Comparison of ENCODE assay signal across 15 cellular contexts in genomic region chr1:198583209-198583802, GRCh38. TPM values are rescaled to one million over a fixed set of nuclear protein-coding genes. Genes with fewer than 3 reads are reported as not detected.
DNase-seq lines count a peak whose midpoint lies in the region; ATAC-seq, FAIRE-seq and TF ChIP-seq lines count a peak whose summit lies in the region.
"Not testable (repeated sequence)": the region's sequence is repeated elsewhere in the genome, so short reads cannot be mapped to it uniquely, and the experiment has no call there.
"Had no signal": no experiment of that assay in that cellular context is flagged by ENCODE, and none has a peak within 500 bp of the region (broad histone marks: within the 10 kb centered on the region; RNA-seq: fewer than 3 reads in every experiment).

No MANE protein-coding gene starts in this region.

- H3K27me3 ChIP-seq in Karpas-422 (ENCODE audit: low read length); bronchial epithelial cell (ENCODE audit: control insufficient read depth, insufficient read depth, low read length); neural progenitor cell: not testable (repeated sequence)

- H3K27ac ChIP-seq in Karpas-422 (ENCODE audit: low read length); neural progenitor cell: not testable (repeated sequence)

- H3K4me3 Mint-ChIP-seq in WTC11, neural progenitor cell: not testable (repeated sequence)

- H2AFZ ChIP-seq in Karpas-422 (ENCODE audit: low read length): 0 out of 2 replicates have a peak overlapping the region, but pooled peaks have one; percentile 30
- not testable (repeated sequence) for H2AFZ ChIP-seq in neural progenitor cell (replicated peaks)

- H4K20me1 ChIP-seq in Karpas-422 (ENCODE audit: insufficient read depth, low read depth, low read length); neural progenitor cell (ENCODE audit: low read depth): not testable (repeated sequence)

- not testable (repeated sequence) for H3K4me2 ChIP-seq in Karpas-422 (ENCODE audit: low read depth, low read length, poor library complexity, severe bottlenecking); neural progenitor cell

- not testable (repeated sequence) for H3K36me3 ChIP-seq in Karpas-422 (ENCODE audit: insufficient read depth, low read length); bronchial epithelial cell (ENCODE audit: control insufficient read depth, insufficient read depth, low read length); neural progenitor cell

- not testable (repeated sequence) for H3K4me1 Mint-ChIP-seq in WTC11, neural progenitor cell

- H3K9ac ChIP-seq in Karpas-422 (ENCODE audit: low read length); neural progenitor cell: not testable (repeated sequence)

- not testable (repeated sequence) for H3F3A ChIP-seq in neural progenitor cell (ENCODE audit: low read depth)

- peaks cover 39% of the 10 kb centered on the region for H3K9me3 Mint-ChIP-seq in WTC11
- H3K9me3 Mint-ChIP-seq in neural progenitor cell: peaks cover 24% of the 10 kb centered on the region

- H3K4me3 ChIP-seq in Karpas-422 (ENCODE audit: low read length); bronchial epithelial cell (ENCODE audit: low read depth, low read length); epithelial cell of esophagus (ENCODE audit: low read length); neural progenitor cell: not testable (repeated sequence)

- DNase-seq in D721Med (ENCODE audit: insufficient read length, low spot score); Karpas-422; WTC11 (ENCODE audit: low spot score); neural progenitor cell (ENCODE audit: low spot score): not testable (repeated sequence)
- peak; percentile 35 to 65 for DNase-seq in NCI-H524 (lab: John Stamatoyannopoulos, UW)
- peak; percentile 71 for DNase-seq in NCI-H82 (lab: John Stamatoyannopoulos, UW)
- peak; percentile 16 for DNase-seq in bronchial epithelial cell (ENCODE audit: low read depth)
- peak; percentile 30 for DNase-seq in epithelial cell of esophagus (ENCODE audit: low read depth)

- H3K36me3 Mint-ChIP-seq in WTC11: peaks cover 16% of the 10 kb centered on the region
- H3K36me3 Mint-ChIP-seq in neural progenitor cell: not testable (repeated sequence)

- not testable (repeated sequence) for H3K27ac Mint-ChIP-seq in WTC11
- peak overlapping the region; percentile 82 for H3K27ac Mint-ChIP-seq in neural progenitor cell

- H3K27me3 Mint-ChIP-seq in WTC11 (ENCODE audit: low read depth); neural progenitor cell (ENCODE audit: insufficient read depth, low read depth): not testable (repeated sequence)

- not testable (repeated sequence) for TF ChIP-seq CTCF in D721Med (IDR thresholded peaks at IDR 0.05; ENCODE audit: insufficient read depth, missing control alignments); WTC11 (IDR thresholded peaks at IDR 0.05); bronchial epithelial cell (IDR thresholded peaks at IDR 0.05; ENCODE audit: insufficient read depth, low read length, severe bottlenecking); epithelial cell of esophagus (IDR thresholded peaks at IDR 0.05; ENCODE audit: insufficient read depth, low read depth, low read length, missing control alignments); neural progenitor cell (IDR thresholded peaks at IDR 0.05)

- POLR2A ChIA-PET in WTC11 (lab: Charles Lee): not testable (repeated sequence)

- FAIRE-seq in D721Med (lab: Jason Lieb, UNC): peak; percentile 32
- FAIRE-seq in bronchial epithelial cell (lab: Jason Lieb, UNC): not testable (repeated sequence)

- H3K9me2 ChIP-seq in Karpas-422 (replicated peaks; ENCODE audit: insufficient read depth, low read length): not testable (repeated sequence)

- H3K79me2 ChIP-seq in Karpas-422 (ENCODE audit: low read length); neural progenitor cell (ENCODE audit: low read depth): not testable (repeated sequence)

- ATAC-seq in WTC11: not testable (repeated sequence)

- H3K4me1 ChIP-seq in Karpas-422 (ENCODE audit: low read length); neural progenitor cell: not testable (repeated sequence)

- CTCF ChIA-PET in WTC11 (lab: Charles Lee): not testable (repeated sequence)

- not testable (repeated sequence) for H3K9me3 ChIP-seq in Karpas-422 (ENCODE audit: low read length); neural progenitor cell (ENCODE audit: low read depth)

TF ChIP-seq in WTC11, 78 proteins besides CTCF, POLR2A, EP300 and RAD21:
- peak; percentile 90 for TF ChIP-seq HMGA2 (CRISPR knock-in tag; IDR thresholded peaks at IDR 0.05)

RNA-seq across cellular contexts. Expression of gene ATP6V1G3, which starts 42.8 kb away (rescaled TPM):
- total RNA-seq in Karpas-422 (2014; rRNA removed; shearing (Covaris generic); ENCODE audit: low replicate concordance): not detected in 2 replicates
- not detected in 3 replicates for total RNA-seq in WTC11 (2021)
- not detected in 2 replicates for total RNA-seq in bronchial epithelial cell
- total RNA-seq in neural progenitor cell (ENCODE audit: low replicate concordance): not detected in 2 replicates
- total RNA-seq: B cell; Calu3; CD4-positive, alpha-beta T cell; CD8-positive, alpha-beta T cell; Daoy; G401; GM12878 had no signal

RNA-seq across cellular contexts. Expression of gene PTPRC, which starts 55.5 kb away (rescaled TPM):
- total RNA-seq in Karpas-422 (2014; rRNA removed; shearing (Covaris generic); ENCODE audit: low replicate concordance): 367 and 812 TPM in 2 replicates
- 0.71 to 1.4 TPM (median 1.2 TPM) in 3 replicates for total RNA-seq in WTC11 (2021)
- total RNA-seq in bronchial epithelial cell: not detected in 2 replicates
- not detected in 2 replicates for total RNA-seq in neural progenitor cell (ENCODE audit: low replicate concordance)
- total RNA-seq: Calu3, Daoy, G401 had no signal

Comparison
In these comparisons a context has a peak if more than half of its experiments do, and no peak if none do; other contexts are left out.
1. RNA of gene PTPRC, which starts 55.5 kb away (total RNA-seq): 367 to 812 TPM in Karpas-422; 0.71 to 1.4 TPM in WTC11, not detected in bronchial epithelial cell and not detected in neural progenitor cell; every median in the first group is over 100 times any median in the second.